Comparison of ENCODE assay signal across 8 cellular contexts in the genomic region with DNA sequence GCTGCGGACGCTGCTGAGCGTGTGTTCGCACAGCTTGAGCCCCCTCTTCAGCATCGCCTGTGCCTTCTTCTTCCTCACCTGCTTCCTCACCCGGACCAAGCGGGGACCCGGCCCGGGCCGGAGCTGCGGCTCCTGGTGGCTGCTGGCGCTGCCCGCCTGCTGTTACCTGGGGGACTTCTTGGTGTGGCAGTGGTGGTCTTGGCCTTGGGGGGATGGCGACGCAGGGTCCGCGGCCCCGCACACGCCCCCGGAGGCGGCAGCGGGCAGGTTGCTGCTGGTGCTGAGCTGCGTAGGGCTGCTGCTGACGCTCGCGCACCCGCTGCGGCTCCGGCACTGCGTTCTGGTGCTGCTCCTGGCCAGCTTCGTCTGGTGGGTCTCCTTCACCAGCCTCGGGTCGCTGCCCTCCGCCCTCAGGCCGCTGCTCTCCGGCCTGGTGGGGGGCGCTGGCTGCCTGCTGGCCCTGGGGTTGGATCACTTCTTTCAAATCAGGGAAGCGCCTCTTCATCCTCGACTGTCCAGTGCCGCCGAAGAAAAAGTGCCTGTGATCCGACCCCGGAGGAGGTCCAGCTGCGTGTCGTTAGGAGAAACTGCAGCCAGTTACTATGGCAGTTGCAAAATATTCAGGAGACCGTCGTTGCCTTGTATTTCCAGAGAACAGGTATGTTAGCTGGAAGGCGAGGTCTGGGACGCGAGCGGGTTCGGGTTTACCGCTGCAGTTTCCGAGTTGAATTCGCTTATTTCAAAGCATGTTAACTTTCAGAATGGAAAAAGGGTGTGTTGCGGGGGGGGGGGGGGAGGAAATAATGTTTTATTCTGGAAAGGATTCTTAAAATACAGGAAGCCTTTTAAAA. TPM values are rescaled to one million over a fixed set of nuclear protein-coding genes. Genes with fewer than 3 reads are reported as not detected.
DNase-seq lines count a peak whose midpoint lies in the region; ATAC-seq, FAIRE-seq and TF ChIP-seq lines count a peak whose summit lies in the region.

No MANE protein-coding gene starts in this region.

- in situ Hi-C loops in brain microvascular endothelial cell (cut with HindIII; ENCODE audit: low pct_ligation_motif_present, low sequenced_read_pairs) = no loop called here

- TF ChIP-seq CTCF in brain microvascular endothelial cell (IDR thresholded peaks at IDR 0.05; ENCODE audit: low read depth, low read length, missing control alignments) = no peak
- TF ChIP-seq CTCF in kidney (IDR thresholded peaks at IDR 0.05; ENCODE audit: borderline replicate concordance, extremely low read depth, insufficient read depth) = no peak

- H3K27me3 ChIP-seq in brain microvascular endothelial cell (replicated peaks) = peaks cover 5% of the 10 kb centered on the region

- FAIRE-seq in kidney (lab: Jason Lieb, UNC) = no peak

- H3K27ac ChIP-seq in brain microvascular endothelial cell = no peak overlapping the region
- peak overlapping the region; percentile 34 to 44 for H3K27ac ChIP-seq in kidney (ENCODE audit: low read depth in 2 of 2, low read length in 2 of 2)

- H3K4me1 ChIP-seq in kidney (ENCODE audit: control insufficient read depth in 1 of 2, insufficient read depth in 1 of 2, low read depth in 1 of 2, low read length in 2 of 2) = no peaks in the 10 kb centered on the region

- DNase-seq in D341Med (ENCODE audit: low spot score) (peak; percentile 71), HT-29 (ENCODE audit: low spot score) (peak; percentile 70), T-helper 9 cell (peak; percentile 14), brain microvascular endothelial cell (no peak), kidney (peak; percentile 76), globus pallidus (ENCODE audit: low spot score) (no peak)
- DNase-seq in stimulated activated CD4-positive, alpha-beta T cell treated with anti-CD3 and anti-CD28 coated beads, Interleukin-2, amount 100 ng/mL, for 24 hours = peak; percentile 44 to 55

- peak overlapping the region; percentile 71 for H3K4me3 ChIP-seq in brain microvascular endothelial cell (ENCODE audit: low read depth, low read length)
- H3K4me3 ChIP-seq in kidney (ENCODE audit: low read length in 2 of 2) = peak overlapping the region; percentile 58 to 72

- intact Hi-C loops in kidney (cut with DNase I) = no loop called here

- H3K9ac ChIP-seq in kidney (ENCODE audit: low read length in 2 of 2) = peak overlapping the region; percentile 6 to 19

- peak; percentile 42 for ATAC-seq in GM21381 (IDR thresholded peaks at IDR 0.05; ENCODE audit: unreplicated experiment)

- H3K9me3 ChIP-seq in kidney (ENCODE audit: control insufficient read depth in 1 of 2, low read length in 2 of 2) = no peaks in the 10 kb centered on the region

- no peaks in the 10 kb centered on the region for H3K36me3 ChIP-seq in brain microvascular endothelial cell (replicated peaks)
- H3K36me3 ChIP-seq in kidney (ENCODE audit: control insufficient read depth in 1 of 2, insufficient read depth in 2 of 2, low read length in 2 of 2) = no peaks in the 10 kb centered on the region

RNA-seq across cellular contexts. Expression of gene PDE3B, which starts 1.0 kb away (rescaled TPM):
- 25.9 and 31.2 TPM in 2 replicates for total RNA-seq in HT-29 (2014; rRNA removed; shearing (Covaris generic))
- total RNA-seq in kidney = 7.4 TPM
- polyA plus RNA-seq in kidney (ENCODE audit: insufficient read depth, low read depth, low replicate concordance) = 0.99 TPM

Comparison
In these comparisons a context has a peak if more than half of its experiments do, and no peak if none do; other contexts are left out.
1. DNase-seq: peak in D341Med (single experiment), HT-29 (single experiment), T-helper 9 cell (single experiment), kidney (single experiment) and stimulated activated CD4-positive, alpha-beta T cell treated with anti-CD3 and anti-CD28 coated beads, Interleukin-2, amount 100 ng/mL, for 24 hours (2 of 2); none in brain microvascular endothelial cell (single experiment) and globus pallidus (single experiment).